ENCODE assay signal across 17 cellular contexts in the genomic region with DNA sequence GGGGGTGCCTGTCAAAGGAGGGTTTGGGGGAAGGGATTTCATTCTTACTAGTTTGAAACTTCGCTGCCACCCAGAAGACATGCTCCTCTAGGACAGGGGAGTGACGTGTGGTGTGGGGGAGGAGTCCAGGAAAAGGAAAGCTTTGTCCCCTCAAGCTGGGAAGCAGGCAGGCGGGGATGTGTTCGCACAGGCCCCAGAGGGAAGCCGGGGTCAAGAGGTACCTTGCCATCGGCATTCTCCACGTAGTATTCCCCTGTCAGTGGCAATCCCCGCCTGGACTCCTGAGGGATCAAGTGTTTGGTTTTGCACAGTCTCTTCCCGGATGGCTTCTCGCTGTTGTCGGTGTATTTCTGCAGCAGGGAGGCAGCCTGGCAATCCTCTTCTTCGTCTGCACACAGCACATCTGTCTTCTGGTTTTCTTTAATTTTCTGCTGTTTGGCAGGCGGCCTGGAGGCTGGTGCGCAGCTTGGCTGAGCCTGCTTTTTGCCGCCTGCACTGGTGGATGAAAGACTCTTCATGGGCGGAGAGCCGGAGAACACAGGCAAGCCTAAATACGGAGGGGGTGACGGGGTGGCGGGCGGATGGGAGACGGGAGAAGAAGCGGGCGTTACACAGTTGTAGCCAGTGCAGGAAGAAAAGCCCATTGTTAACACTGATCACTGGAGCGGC. TPM values are rescaled to one million over a fixed set of nuclear protein-coding genes. Genes with fewer than 3 reads are reported as not detected.
DNase-seq lines count a peak whose midpoint lies in the region; ATAC-seq and TF ChIP-seq lines count a peak whose summit lies in the region.
"Had no signal": no experiment of that assay in that cellular context is flagged by ENCODE, and none has a peak within 500 bp of the region (broad histone marks: within the 10 kb centered on the region; RNA-seq: fewer than 3 reads in every experiment).

No MANE protein-coding gene starts in this region.

- no peaks in the 10 kb centered on the region for H3K27me3 Mint-ChIP-seq in chondrocyte (ENCODE audit: low read depth)
- H3K27me3 Mint-ChIP-seq: activated naive CD8-positive, alpha-beta T cell treated with anti-CD3 and anti-CD28 coated beads for 36 hours had no signal

- DNase-seq in mammary epithelial cell (peak; percentile 68), breast epithelium (ENCODE audit: low spot score in 2 of 2) (no peak), chondrocyte (ENCODE audit: low spot score) (peak; percentile 68), mucosa of gallbladder (ENCODE audit: low spot score) (peak; percentile 42), testis (peak; percentile 30)
- DNase-seq in stimulated activated CD4-positive, alpha-beta T cell treated with anti-CD3 and anti-CD28 coated beads, Interleukin-4, amount 100 ng/mL, for 24 hours: no peak
- DNase-seq in effector CD8-positive, alpha-beta T cell (lab: John Stamatoyannopoulos, UW): no peak
- DNase-seq: activated CD4-positive, alpha-beta T cell treated with anti-CD3 and anti-CD28 coated beads for 1 hour; Calu3; NCI-H748 treated with DMSO at 0.1 percent for 48 hours; retina; RPMI8226; stimulated activated CD4-positive, alpha-beta T cell treated with anti-CD3 and anti-CD28 coated beads, Interleukin-1b, Interleukin-23, amount 100 ng/mL, for 48 hours; trophoblast cell had no signal

- no peak for ATAC-seq in HG02759 (IDR thresholded peaks at IDR 0.05; ENCODE audit: unreplicated experiment)

- dilution Hi-C loops in mammary epithelial cell (cut with HindIII; ENCODE audit: low sequenced_read_pairs): no loop called here

- no TSS peak for BruUV-seq in mammary epithelial cell (replicated peaks; lab: Mats Ljungman, UMichigan)

- in situ Hi-C loops in mammary epithelial cell (cut with MboI; ENCODE audit: low sequenced_read_pairs in 2 of 2): no loop called here

- no peaks in the 10 kb centered on the region for H3K79me2 ChIP-seq in mammary epithelial cell (ENCODE audit: insufficient read depth, low read length)

- H3K27me3 ChIP-seq in mammary epithelial cell (ENCODE audit: insufficient read depth, low read length) (no peaks in the 10 kb centered on the region), breast epithelium (peaks cover 0 to 19% of the 10 kb centered on the region in 2 donors), testis (no peaks in the 10 kb centered on the region)

- intact Hi-C loops in mammary epithelial cell (cut with micrococcal nuclease): loop anchor here (2.0 kb wide), 1 partner anchor 248 kb away; no protein-coding TSS in a partner anchor
- intact Hi-C loops in breast epithelium (cut with DNase I; ENCODE audit: low total_unique reads): no loop called here
- intact Hi-C loops in testis (cut with DNase I; ENCODE audit: low total_unique reads): no loop called here

- no peaks in the 10 kb centered on the region for H3K4me1 Mint-ChIP-seq in chondrocyte (ENCODE audit: low read depth)

- TF ChIP-seq CTCF in mammary epithelial cell (conservative IDR thresholded peaks at IDR 0.05 in 1 of 2, IDR thresholded peaks at IDR 0.05 in 1 of 2; ENCODE audit: extremely low read depth in 1 of 2, insufficient read depth in 1 of 2, low read depth in 1 of 2, low read length in 2 of 2) (no peak), breast epithelium (IDR thresholded peaks at IDR 0.05) (no peak), chondrocyte (IDR thresholded peaks at IDR 0.05) (no peak), testis (IDR thresholded peaks at IDR 0.05) (no peak)

- no peaks in the 10 kb centered on the region for H3K9me3 Mint-ChIP-seq in chondrocyte (ENCODE audit: low read depth)
- H3K9me3 Mint-ChIP-seq: activated naive CD8-positive, alpha-beta T cell treated with anti-CD3 and anti-CD28 coated beads for 36 hours had no signal

- no peak for TF ChIP-seq POLR2A in breast epithelium (IDR thresholded peaks at IDR 0.05)
- no peak for TF ChIP-seq POLR2A in testis (IDR thresholded peaks at IDR 0.05)

- H3K27ac ChIP-seq in mammary epithelial cell (ENCODE audit: insufficient read depth, low read depth, low read length): peak overlapping the region; percentile 12
- no peak overlapping the region for H3K27ac ChIP-seq in breast epithelium
- no peak overlapping the region for H3K27ac ChIP-seq in testis
- H3K27ac ChIP-seq: epithelial cell of prostate had no signal

- no peak overlapping the region for H3K4me3 ChIP-seq in mammary epithelial cell (replicated peaks in 1 of 3; ENCODE audit: insufficient read depth in 1 of 3, low read depth in 2 of 3, low read length in 3 of 3)
- no peak overlapping the region for H3K4me3 ChIP-seq in breast epithelium
- H3K4me3 ChIP-seq in testis: no peak overlapping the region

- no peaks in the 10 kb centered on the region for H3K36me3 ChIP-seq in mammary epithelial cell (ENCODE audit: insufficient read depth, low read length)
- no peaks in the 10 kb centered on the region for H3K36me3 ChIP-seq in breast epithelium
- no peaks in the 10 kb centered on the region for H3K36me3 ChIP-seq in testis (ENCODE audit: low read depth, missing control alignments)

- no peak overlapping the region for H3K4me3 Mint-ChIP-seq in chondrocyte (ENCODE audit: unreplicated experiment)
- H3K4me3 Mint-ChIP-seq: activated naive CD8-positive, alpha-beta T cell treated with anti-CD3 and anti-CD28 coated beads for 36 hours had no signal

- H3K4me1 ChIP-seq in mammary epithelial cell (ENCODE audit: insufficient read depth, low read length) (peaks cover 13% of the 10 kb centered on the region), breast epithelium (no peaks in the 10 kb centered on the region), testis (no peaks in the 10 kb centered on the region)

- peaks cover 10% of the 10 kb centered on the region for H3K36me3 Mint-ChIP-seq in chondrocyte (ENCODE audit: low read depth)

- CTCF ChIA-PET in mammary epithelial cell (lab: Charles Lee; ENCODE audit: low non-redundant PET): interaction anchor here (0.8 kb wide), 1 partner anchor 335 kb away, joined by 7 read pairs; no protein-coding TSS in a partner anchor

- WGBS in mammary epithelial cell (ENCODE audit: low coverage, missing lambda C conversion rate): 38% methylated on average over 16 of the region's 25 CpGs
- WGBS in testis, 2 donors: 66 to 68% methylated on average over 21 to 23 of the region's 25 CpGs

- peak overlapping the region; percentile 39 for H2AFZ ChIP-seq in mammary epithelial cell (ENCODE audit: low read depth, low read length)

- H4K20me1 ChIP-seq in mammary epithelial cell (ENCODE audit: insufficient read depth, low read length): no peaks in the 10 kb centered on the region

- no peak overlapping the region for H3K9ac ChIP-seq in mammary epithelial cell (ENCODE audit: insufficient read depth, low read length)

- H3K9me3 ChIP-seq in mammary epithelial cell (replicated peaks; ENCODE audit: insufficient read depth, low read length) (no peaks in the 10 kb centered on the region), breast epithelium (no peaks in the 10 kb centered on the region), testis (no peaks in the 10 kb centered on the region)

- no peak overlapping the region for H3K27ac Mint-ChIP-seq in chondrocyte (ENCODE audit: unreplicated experiment)

- peak overlapping the region; percentile 24 for H3K4me2 ChIP-seq in mammary epithelial cell (ENCODE audit: insufficient read depth, low read depth, low read length)

RNA-seq across cellular contexts. Expression of a gene that starts 35.1 kb away (rescaled TPM):
- total RNA-seq in mammary epithelial cell: 1 to 10 TPM; 7.2 to 9.2 TPM
- 1.8 TPM for polyA plus RNA-seq in mammary epithelial cell
- 33.0 TPM for polyA minus RNA-seq in mammary epithelial cell
- total RNA-seq in breast epithelium: 10 to 100 TPM; 11.7 to 28.1 (median 27.9) TPM
- 10.8 to 19.0 TPM (median 11.0 TPM) in 3 replicates for total RNA-seq in chondrocyte
- total RNA-seq in mucosa of gallbladder: 25.8 TPM
- 10 to 100 TPM; 46.8 to 69.6 TPM for total RNA-seq in testis
- 26.4 TPM for polyA plus RNA-seq in testis (ENCODE audit: insufficient read depth, low read depth, low replicate concordance)

Comparison
In these comparisons a context has a peak if more than half of its experiments do, and no peak if none do; other contexts are left out.
1. DNase-seq: peak in mammary epithelial cell (single experiment), chondrocyte (single experiment), mucosa of gallbladder (single experiment) and testis (single experiment); none in breast epithelium (0 of 2), stimulated activated CD4-positive, alpha-beta T cell treated with anti-CD3 and anti-CD28 coated beads, Interleukin-4, amount 100 ng/mL, for 24 hours (single experiment) and effector CD8-positive, alpha-beta T cell (single experiment).